Comparison of ENCODE assay signal across 8 cellular contexts in the genomic region with DNA sequence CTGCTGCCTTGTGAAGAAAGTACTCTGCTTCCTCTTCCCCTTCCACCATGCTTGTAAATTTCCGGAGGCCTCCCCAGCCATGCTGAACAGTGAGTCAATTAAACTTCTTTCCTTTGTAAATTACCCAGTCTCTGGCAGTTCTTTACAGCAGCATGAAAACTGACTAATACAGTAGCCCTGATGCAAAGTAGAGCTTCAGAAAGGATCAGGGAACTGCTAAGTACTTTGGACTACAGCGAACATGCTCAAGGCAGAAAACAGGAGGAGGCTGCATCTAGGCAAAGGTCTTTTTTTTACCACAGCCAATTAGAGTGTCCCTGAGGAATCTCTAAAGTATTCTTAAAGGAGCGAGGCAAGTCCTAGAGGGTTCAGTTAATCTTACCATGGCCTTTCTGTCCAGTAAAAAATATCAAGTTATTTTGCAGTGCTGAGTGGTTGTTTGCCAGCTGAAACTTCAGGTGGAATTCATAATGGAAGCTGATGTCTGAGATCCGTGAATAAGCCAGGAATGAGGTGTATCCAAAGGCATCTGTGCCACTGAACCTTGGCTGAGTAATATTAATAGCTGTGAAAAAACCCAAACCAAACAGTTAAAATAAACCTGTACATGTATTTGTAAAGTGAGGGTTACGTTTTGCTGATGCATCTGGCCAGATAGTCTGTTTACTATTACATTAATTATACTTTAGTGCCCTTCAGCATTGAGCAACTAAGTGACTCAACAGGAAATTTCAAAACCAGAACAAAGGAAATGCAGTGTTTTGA.
DNase-seq lines count a peak whose midpoint lies in the region; ATAC-seq and TF ChIP-seq lines count a peak whose summit lies in the region.

No MANE protein-coding gene starts in this region.

- no peaks in the 10 kb centered on the region for H3K36me3 Mint-ChIP-seq in CD4-positive, alpha-beta memory T cell
- H3K36me3 Mint-ChIP-seq in effector memory CD8-positive, alpha-beta T cell (ENCODE audit: insufficient read depth) = no peaks in the 10 kb centered on the region

- TF ChIP-seq POLR2A in breast epithelium (IDR thresholded peaks at IDR 0.05) = no peak

- no peaks in the 10 kb centered on the region for H3K36me3 ChIP-seq in breast epithelium
- no peaks in the 10 kb centered on the region for H3K36me3 ChIP-seq in mesendoderm (ENCODE audit: control insufficient read depth, insufficient read depth, low read length)
- no peaks in the 10 kb centered on the region for H3K36me3 ChIP-seq in CD4-positive, alpha-beta memory T cell (ENCODE audit: insufficient read depth, low read length)

- no peak overlapping the region for H3K56ac ChIP-seq in mesendoderm (ENCODE audit: low read length)

- CTCF ChIA-PET in CD4-positive, alpha-beta memory T cell (lab: Charles Lee; ENCODE audit: partially characterized antibody) = no interaction called here

- H3K9me3 ChIP-seq in breast epithelium = no peaks in the 10 kb centered on the region
- no peaks in the 10 kb centered on the region for H3K9me3 ChIP-seq in CD4-positive, alpha-beta memory T cell (ENCODE audit: control insufficient read depth in 1 of 2, low read length in 2 of 2)

- no peaks in the 10 kb centered on the region for H3K79me1 ChIP-seq in mesendoderm (ENCODE audit: low read length)

- no peak overlapping the region for H2AK5ac ChIP-seq in mesendoderm (ENCODE audit: low read length)

- no peak overlapping the region for H4K5ac ChIP-seq in mesendoderm (ENCODE audit: low read length)

- no peak overlapping the region for H2BK15ac ChIP-seq in mesendoderm (replicated peaks; ENCODE audit: low read depth)

- no peak for TF ChIP-seq CTCF in breast epithelium (IDR thresholded peaks at IDR 0.05)

- no peak overlapping the region for H3K4ac ChIP-seq in mesendoderm (ENCODE audit: low read depth, low read length)

- ATAC-seq in HG02588 (IDR thresholded peaks at IDR 0.05; ENCODE audit: unreplicated experiment) (no peak), GM21737 (IDR thresholded peaks at IDR 0.05; ENCODE audit: unreplicated experiment) (no peak)
- no peak for ATAC-seq in effector memory CD8-positive, alpha-beta T cell (replicated peaks)

- no peak overlapping the region for H3K9ac ChIP-seq in mesendoderm (ENCODE audit: low read length)

- H2BK5ac ChIP-seq in mesendoderm (ENCODE audit: low read length) = no peak overlapping the region

- H3K27me3 ChIP-seq in breast epithelium (no peaks in the 10 kb centered on the region), mesendoderm (ENCODE audit: insufficient read depth, low read length, poor library complexity) (no peaks in the 10 kb centered on the region)
- no peaks in the 10 kb centered on the region for H3K27me3 ChIP-seq in CD4-positive, alpha-beta memory T cell (ENCODE audit: insufficient read depth, low read length)

- H3K4me1 Mint-ChIP-seq in CD4-positive, alpha-beta memory T cell = no peaks in the 10 kb centered on the region
- H3K4me1 Mint-ChIP-seq in effector memory CD8-positive, alpha-beta T cell (ENCODE audit: low read depth in 2 of 2) = no peaks in the 10 kb centered on the region

- H3K18ac ChIP-seq in mesendoderm (ENCODE audit: low read length) = no peak overlapping the region

- H4K8ac ChIP-seq in mesendoderm (ENCODE audit: low read depth, low read length) = no peak overlapping the region

- H3K27ac Mint-ChIP-seq in CD4-positive, alpha-beta memory T cell = no peak overlapping the region
- H3K27ac Mint-ChIP-seq in effector memory CD8-positive, alpha-beta T cell = no peak overlapping the region

- H3K4me1 ChIP-seq in breast epithelium (peaks cover 0 to 6% of the 10 kb centered on the region in 2 donors), mesendoderm (ENCODE audit: control insufficient read depth, low read depth, low read length) (peaks cover 2% of the 10 kb centered on the region)
- no peaks in the 10 kb centered on the region for H3K4me1 ChIP-seq in CD4-positive, alpha-beta memory T cell (ENCODE audit: insufficient read depth, low read length)

- no CpG with 5 or more reads among the region's 5 CpGs for WGBS in mesendoderm (ENCODE audit: extremely low coverage, insufficient coverage, low lambda C conversion rate)

- POLR2A ChIA-PET in CD4-positive, alpha-beta memory T cell (lab: Charles Lee; ENCODE audit: partially characterized antibody) = no interaction called here

- H3K79me2 ChIP-seq in mesendoderm (ENCODE audit: control insufficient read depth, insufficient read depth, low read length) = no peaks in the 10 kb centered on the region

- H3K9me3 Mint-ChIP-seq in CD4-positive, alpha-beta memory T cell = no peaks in the 10 kb centered on the region
- no peaks in the 10 kb centered on the region for H3K9me3 Mint-ChIP-seq in effector memory CD8-positive, alpha-beta T cell

- intact Hi-C loops in breast epithelium (cut with DNase I; ENCODE audit: low total_unique reads) = no loop called here
- intact Hi-C loops in CD4-positive, alpha-beta memory T cell (cut with micrococcal nuclease) = no loop called here

- DNase-seq in AML-193 (lab: John Stamatoyannopoulos, UW) = peak; percentile 94 to 95
- DNase-seq in NCI-H2081 treated with DMSO at 0.1 percent for 48 hours (lab: John Stamatoyannopoulos, UW) = peak; percentile 40
- DNase-seq in breast epithelium (ENCODE audit: low spot score in 2 of 2) = no peak
- peak; percentile 37 for DNase-seq in mesendoderm
- no peak for DNase-seq in CD4-positive, alpha-beta memory T cell
- no peak for DNase-seq in effector memory CD8-positive, alpha-beta T cell

- H3K23ac ChIP-seq in mesendoderm (ENCODE audit: low read length) = no peak overlapping the region

- peaks cover 1 to 5% of the 10 kb centered on the region in 2 donors for H3K27me3 Mint-ChIP-seq in CD4-positive, alpha-beta memory T cell
- peaks cover 0 to 3% of the 10 kb centered on the region in 2 donors for H3K27me3 Mint-ChIP-seq in effector memory CD8-positive, alpha-beta T cell

- H3K4me3 ChIP-seq in breast epithelium (peak overlapping the region in 1 of 3 donors; percentile 31), mesendoderm (ENCODE audit: low read length) (no peak overlapping the region)
- no peak overlapping the region for H3K4me3 ChIP-seq in CD4-positive, alpha-beta memory T cell (ENCODE audit: low read length in 2 of 2)

- no peak overlapping the region for H3K4me3 Mint-ChIP-seq in CD4-positive, alpha-beta memory T cell
- H3K4me3 Mint-ChIP-seq in effector memory CD8-positive, alpha-beta T cell = no peak overlapping the region

- peak overlapping the region; percentile 38 to 82 for H3K27ac ChIP-seq in breast epithelium
- H3K27ac ChIP-seq in mesendoderm (ENCODE audit: low read depth, low read length) = peak overlapping the region; percentile 70
- no peak overlapping the region for H3K27ac ChIP-seq in CD4-positive, alpha-beta memory T cell (ENCODE audit: low read depth, low read length)

- no peak overlapping the region for H3K4me2 ChIP-seq in mesendoderm (ENCODE audit: low read length)

- H2BK120ac ChIP-seq in mesendoderm (ENCODE audit: low read depth, low read length) = peak overlapping the region; percentile 28

Comparison
In these comparisons a context has a peak if more than half of its experiments do, and no peak if none do; other contexts are left out.
1. DNase-seq: peak in AML-193 (2 of 2), NCI-H2081 treated with DMSO at 0.1 percent for 48 hours (single experiment) and mesendoderm (single experiment); none in breast epithelium (0 of 2), CD4-positive, alpha-beta memory T cell (0 of 5) and effector memory CD8-positive, alpha-beta T cell (0 of 3).